In genomic region chr2:100085744-100086143, GRCh38 we compare ENCODE assay signal across 3 cellular contexts. TPM values are rescaled to one million over a fixed set of nuclear protein-coding genes. Genes with fewer than 3 reads are reported as not detected.
"Had no signal": no experiment of that assay in that cellular context is flagged by ENCODE, and none has a peak within 500 bp of the region (broad histone marks: within the 10 kb centered on the region; RNA-seq: fewer than 3 reads in every experiment).

No MANE protein-coding gene starts in this region.

RNA-seq across cellular contexts. Expression of gene AFF3, which starts 56.6 kb away (rescaled TPM):
- total RNA-seq: HepG2, HT-29 had no signal
- polyA plus RNA-seq: HepG2, K562 had no signal
